Comparison of ENCODE assay signal across 26 cellular contexts in the genomic region with DNA sequence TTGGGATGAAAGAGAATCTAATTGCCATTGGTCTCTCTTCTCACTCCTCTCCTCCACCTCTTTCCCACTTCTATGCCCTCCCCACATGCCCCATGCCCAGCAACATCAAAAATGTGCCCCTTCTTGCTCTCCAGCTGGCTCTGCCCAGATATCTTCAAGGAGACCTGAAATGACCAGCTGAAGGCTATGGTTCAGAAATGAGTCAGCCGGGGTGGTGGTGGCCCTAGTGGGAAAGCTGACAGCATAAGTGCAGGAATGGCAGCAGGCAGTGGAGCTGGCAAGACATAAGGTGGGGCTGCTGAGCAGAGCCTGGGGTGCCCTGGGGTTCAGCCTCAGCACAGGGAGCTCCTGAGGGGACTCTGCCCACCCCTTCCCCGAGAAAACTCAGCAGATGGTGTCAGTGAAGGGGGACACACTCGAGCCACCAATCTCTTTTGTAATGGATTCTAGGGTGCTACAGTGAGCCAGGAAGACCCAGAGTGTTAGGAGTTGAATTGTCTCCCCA.
"Had no signal": no experiment of that assay in that cellular context is flagged by ENCODE, and none has a peak within 500 bp of the region (broad histone marks: within the 10 kb centered on the region; RNA-seq: fewer than 3 reads in every experiment).

No MANE protein-coding gene starts in this region.

- H3K4me3 ChIP-seq: ascending aorta, MG63 had no signal

- ATAC-seq: activated CD8-positive, alpha-beta memory T cell treated with anti-CD3 and anti-CD28 coated beads, Interleukin-2, amount 10 ng/mL, durations not matched to agents 7 days and 5 days; activated naive CD4-positive, alpha-beta T cell treated with anti-CD3 and anti-CD28 coated beads, Interleukin-2, amount 50 U/mL, for 72 hours; activated naive CD8-positive, alpha-beta T cell treated with anti-CD3 and anti-CD28 coated beads, Interleukin-2, amount 50 U/mL, for 24 hours; activated T-cell treated with anti-CD3 and anti-CD28 coated beads, Interleukin-2, amount 50 U/mL, for 4 hours; Panc1; WTC11 had no signal

- H3K4me1 ChIP-seq: ascending aorta had no signal

- H3K36me3 ChIP-seq: ascending aorta, MG63 had no signal

- H3K27ac ChIP-seq: ascending aorta had no signal

- H3K27me3 ChIP-seq: ascending aorta, MG63 had no signal

- H3K9me3 ChIP-seq: ascending aorta, MG63 had no signal

- DNase-seq: activated CD4-positive, alpha-beta T cell treated with anti-CD3 and anti-CD28 coated beads for 48 hours; activated CD4-positive, alpha-beta T cell treated with anti-CD3 and anti-CD28 coated beads, Interleukin-2, amount 50 U/mL, for 48 hours; activated CD4-positive, CD25-positive, alpha-beta regulatory T cell treated with anti-CD3 and anti-CD28 coated beads, Interleukin-2, amount 50 U/mL, for 72 hours; activated CD8-positive, alpha-beta memory T cell treated with anti-CD3 and anti-CD28 coated beads, Interleukin-2, amount 10 ng/mL, durations not matched to agents 7 days and 5 days; activated effector memory CD4-positive, alpha-beta T cell treated with anti-CD3 and anti-CD28 coated beads, Interleukin-2, amount 50 U/mL, for 16 hours; activated naive CD4-positive, alpha-beta T cell treated with Interleukin-2 at 50 U/mL for 16 hours; activated naive CD8-positive, alpha-beta T cell treated with anti-CD3 and anti-CD28 coated beads, Interleukin-2, amount 50 U/mL, for 24 hours; activated T-cell treated with anti-CD3 and anti-CD28 coated beads, Interleukin-2, amount 50 U/mL, for 4 hours; amniotic stem cell; MG63; MV-4-11; NCI-H1092 treated with DMSO at 0.1 percent for 48 hours; NCI-H1417 treated with DMSO at 0.1 percent for 48 hours; NCI-H1694; NCI-H2029; NCI-H2107; NCI-H2171 treated with DMSO at 0.1 percent for 48 hours; NCI-H510A treated with DMSO at 0.1 percent for 48 hours; NCI-H69; NK-92 treated with Interleukin-12 subunit alpha and Interleukin-12 subunit beta, amount 100 ng/mL, for 24 hours; OCI-M1; SHP77 treated with DMSO at 0.1 percent for 48 hours had no signal
